25 cellular contexts compared by ENCODE assay signal in genomic region chr3:140056047-140056446, GRCh38.
DNase-seq lines count a peak whose midpoint lies in the region; ATAC-seq, FAIRE-seq and TF ChIP-seq lines count a peak whose summit lies in the region.
"Had no signal": no experiment of that assay in that cellular context is flagged by ENCODE, and none has a peak within 500 bp of the region (broad histone marks: within the 10 kb centered on the region; RNA-seq: fewer than 3 reads in every experiment).

No MANE protein-coding gene starts in this region.

- TF ChIP-seq POLR2A in HepG2 (IDR thresholded peaks at IDR 0.05; ENCODE audit: insufficient read depth in 1 of 2, low read depth in 2 of 2, low read length in 2 of 2) (no peak), right lobe of liver (IDR thresholded peaks at IDR 0.05) (no peak)

- H3K36me3 ChIP-seq in HepG2 (replicated peaks in 1 of 2; ENCODE audit: control insufficient read depth in 1 of 2, insufficient read depth in 2 of 2, low read length in 2 of 2) (no peaks in the 10 kb centered on the region), right lobe of liver (no peaks in the 10 kb centered on the region)
- H3K36me3 ChIP-seq: BLaER1 treated with 17β-estradiol and CSF1 and Interleukin-3, amounts not matched to agents 10 nM and 100 nM; MG63 had no signal

- H4K20me1 ChIP-seq in HepG2 (ENCODE audit: insufficient read depth, low read length) = no peaks in the 10 kb centered on the region
- H4K20me1 ChIP-seq: BLaER1 treated with 17β-estradiol and CSF1 and Interleukin-3, amounts not matched to agents 10 nM and 100 nM had no signal

- H3K4me3 ChIP-seq in HepG2 (replicated peaks in 1 of 3; ENCODE audit: insufficient read depth in 1 of 3, low read depth in 2 of 3, low read length in 3 of 3) (no peak overlapping the region), right lobe of liver (no peak overlapping the region), epithelial cell of proximal tubule (ENCODE audit: low read depth, low read length) (no peak overlapping the region)
- H3K4me3 ChIP-seq: BLaER1 treated with 17β-estradiol and CSF1 and Interleukin-3, amounts not matched to agents 10 nM and 100 nM; GM23248; MG63 had no signal

- H3K27ac ChIP-seq in HepG2 (ENCODE audit: extremely low read length, insufficient read depth, low read length) (no peak overlapping the region), right lobe of liver (no peak overlapping the region)
- H3K27ac ChIP-seq: BLaER1 treated with 17β-estradiol and CSF1 and Interleukin-3, amounts not matched to agents 10 nM and 100 nM; GM23248; HL-60; RWPE1 had no signal

- H3K4me2 ChIP-seq in HepG2 (ENCODE audit: low read depth, low read length) = no peak overlapping the region
- H3K4me2 ChIP-seq: BLaER1 treated with 17β-estradiol and CSF1 and Interleukin-3, amounts not matched to agents 10 nM and 100 nM had no signal

- no peaks in the 10 kb centered on the region for H3K79me2 ChIP-seq in HepG2 (ENCODE audit: insufficient read depth, low read length)

- in situ Hi-C loops in HepG2 (cut with HindIII; ENCODE audit: extremely low pct_ligation_motif_present, low pct_unique_long_range_greater_than_20kb) = no loop called here

- TF ChIP-seq CTCF in HepG2 (CRISPR knock-in tag; IDR thresholded peaks at IDR 0.05) (no peak), right lobe of liver (IDR thresholded peaks at IDR 0.05) (no peak), epithelial cell of proximal tubule (conservative IDR thresholded peaks at IDR 0.05; ENCODE audit: low read depth, low read length) (no peak)

- CTCF ChIA-PET in HepG2 (lab: Yijun Ruan, JAX; ENCODE audit: low intra/inter-chr PET ratio, low total read pairs) = no interaction called here

- intact Hi-C loops in HepG2 (cut with micrococcal nuclease; ENCODE audit: unreplicated experiment) (no loop called here), right lobe of liver (cut with DNase I) (no loop called here)

- BruUV-seq in HepG2 (replicated peaks; lab: Mats Ljungman, UMichigan) = no TSS peak

- no peak overlapping the region for H2AFZ ChIP-seq in HepG2 (ENCODE audit: low read length)
- H2AFZ ChIP-seq: GM23248 had no signal

- ATAC-seq in HepG2 = no peak
- ATAC-seq in right lobe of liver = no peak
- ATAC-seq in HG03439 (IDR thresholded peaks at IDR 0.05; ENCODE audit: unreplicated experiment) = no peak
- ATAC-seq: Panc1 had no signal

- H3K9me3 ChIP-seq in HepG2 (ENCODE audit: low read length) (no peaks in the 10 kb centered on the region), right lobe of liver (no peaks in the 10 kb centered on the region)
- H3K9me3 ChIP-seq: MG63 had no signal

- no peak overlapping the region for H3K9ac ChIP-seq in HepG2 (ENCODE audit: insufficient read depth, low read depth, low read length)
- H3K9ac ChIP-seq: BLaER1 treated with 17β-estradiol and CSF1 and Interleukin-3, amounts not matched to agents 10 nM and 100 nM; GM23248 had no signal

- FAIRE-seq in HepG2 (lab: Jason Lieb, UNC) = no peak
- FAIRE-seq: G401.6 had no signal

- TF ChIP-seq EP300 in HepG2 (IDR thresholded peaks at IDR 0.05; ENCODE audit: low read depth in 2 of 2, low read length in 2 of 2) (no peak), HepG2 (CRISPR knock-in tag; IDR thresholded peaks at IDR 0.05; ENCODE audit: borderline replicate concordance) (no peak)

- H3K27me3 ChIP-seq in HepG2 (ENCODE audit: control insufficient read depth in 1 of 2, insufficient read depth in 2 of 2, low read length in 2 of 2) = peaks cover 0 to 12% of the 10 kb centered on the region in 2 experiments; a peak in 1 of 5 replicates
- no peaks in the 10 kb centered on the region for H3K27me3 ChIP-seq in right lobe of liver
- H3K27me3 ChIP-seq: BLaER1 treated with 17β-estradiol and CSF1 and Interleukin-3, amounts not matched to agents 10 nM and 100 nM had no signal

- no peak for TF ChIP-seq RAD21 in HepG2 (CRISPR knock-in tag; IDR thresholded peaks at IDR 0.05)

- 35% methylated on average over 4 of the region's 4 CpGs for WGBS in HepG2 (ENCODE audit: low lambda C conversion rate)
- 100% methylated on average over 2 of the region's 4 CpGs for WGBS in right lobe of liver (ENCODE audit: insufficient coverage, low coverage, low lambda C conversion rate, missing lambda C conversion rate)

- POLR2A ChIA-PET in HepG2 (lab: Yijun Ruan, JAX) = no interaction called here

- DNase-seq in HepG2 (ENCODE audit: low spot score) = no peak
- DNase-seq in right lobe of liver = no peak
- peak; percentile 35 for DNase-seq in MV-4-11 (lab: John Stamatoyannopoulos, UW)
- DNase-seq in epithelial cell of proximal tubule (ENCODE audit: low read depth) = peak; percentile 2
- DNase-seq in T-helper 9 cell = no peak
- no peak for DNase-seq in NCI-H1436 (lab: John Stamatoyannopoulos, UW)
- DNase-seq: CD4-positive, alpha-beta memory T cell; COR-L47; GM23248; H7; HFFc6; MG63; NCI-H1105; NCI-H2029; NCI-H446; NCI-H524 treated with DMSO at 0.1 percent for 48 hours; NCI-H774; SHP77; T-helper 1 cell had no signal

- H3K4me1 ChIP-seq in HepG2 (ENCODE audit: insufficient read depth, low read length) (no peaks in the 10 kb centered on the region), right lobe of liver (no peaks in the 10 kb centered on the region)
- H3K4me1 ChIP-seq: BLaER1 treated with 17β-estradiol and CSF1 and Interleukin-3, amounts not matched to agents 10 nM and 100 nM had no signal

TF ChIP-seq in HepG2, 621 proteins besides CTCF, POLR2A, EP300 and RAD21:
- TF ChIP-seq SMARCC2 (IDR thresholded peaks at IDR 0.05) (no peak), ATF7 (IDR thresholded peaks at IDR 0.05) (peak; percentile 72), ATF7 (CRISPR knock-in tag; IDR thresholded peaks at IDR 0.05) (no peak)

Comparison
In these comparisons a context has a peak if more than half of its experiments do, and no peak if none do; other contexts are left out.
1. DNase-seq: peak in MV-4-11 (single experiment) and epithelial cell of proximal tubule (single experiment); none in HepG2 (single experiment), right lobe of liver (0 of 3), T-helper 9 cell (single experiment) and NCI-H1436 (single experiment).